In genomic region chr10:75633568-75633967, GRCh38 we compare ENCODE assay signal across 29 cellular contexts.
"Had no signal": no experiment of that assay in that cellular context is flagged by ENCODE, and none has a peak within 500 bp of the region (broad histone marks: within the 10 kb centered on the region; RNA-seq: fewer than 3 reads in every experiment).

No MANE protein-coding gene starts in this region.

- H3K27ac ChIP-seq: adrenal gland, breast epithelium, cardiac muscle cell, colonic mucosa, epithelial cell of prostate, foreskin keratinocyte, gastrocnemius medialis, heart right ventricle, VCaP had no signal

- ATAC-seq: activated T-cell treated with anti-CD3 and anti-CD28 coated beads, Interleukin-2, amount 50 U/mL, for 72 hours; foreskin keratinocyte; gastrocnemius medialis; WTC11 had no signal

- H3K27me3 ChIP-seq: adrenal gland, ascending aorta, breast epithelium, colonic mucosa, heart right ventricle had no signal

- H3K9me3 Mint-ChIP-seq: activated CD4-positive, alpha-beta memory T cell treated with anti-CD3 and anti-CD28 coated beads, Interleukin-2, amount 10 ng/mL, durations not matched to agents 7 days and 5 days; activated CD4-positive, alpha-beta T cell treated with anti-CD3 and anti-CD28 coated beads, Interleukin-2, amount 10 ng/mL, durations not matched to agents 7 days and 5 days; activated naive CD4-positive, alpha-beta T cell treated with anti-CD3 and anti-CD28 coated beads, Interleukin-2, amount 10 ng/mL, durations not matched to agents 7 days and 5 days; activated T-cell treated with anti-CD3 and anti-CD28 coated beads, Interleukin-2, amount 50 U/mL, for 24 hours; activated T-cell treated with anti-CD3 and anti-CD28 coated beads, Interleukin-2, amount 50 U/mL, for 72 hours; brain; WTC11 had no signal

- H3K9me3 ChIP-seq: adrenal gland, ascending aorta, breast epithelium, colonic mucosa, gastrocnemius medialis, heart right ventricle had no signal

- H3K4me3 ChIP-seq: adrenal gland, ascending aorta, breast epithelium, cardiac muscle cell, colonic mucosa, gastrocnemius medialis, heart right ventricle had no signal

- H3K36me3 ChIP-seq: adrenal gland, ascending aorta, breast epithelium, cardiac muscle cell, colonic mucosa, gastrocnemius medialis, heart right ventricle had no signal

- H3K27me3 Mint-ChIP-seq: activated CD4-positive, alpha-beta memory T cell treated with anti-CD3 and anti-CD28 coated beads, Interleukin-2, amount 10 ng/mL, durations not matched to agents 7 days and 5 days; activated T-cell treated with anti-CD3 and anti-CD28 coated beads, Interleukin-2, amount 50 U/mL, for 24 hours had no signal

- H3K4me3 Mint-ChIP-seq: activated CD4-positive, alpha-beta memory T cell treated with anti-CD3 and anti-CD28 coated beads, Interleukin-2, amount 10 ng/mL, durations not matched to agents 7 days and 5 days; activated CD4-positive, alpha-beta T cell treated with anti-CD3 and anti-CD28 coated beads, Interleukin-2, amount 10 ng/mL, durations not matched to agents 7 days and 5 days; activated naive CD4-positive, alpha-beta T cell treated with anti-CD3 and anti-CD28 coated beads, Interleukin-2, amount 10 ng/mL, durations not matched to agents 7 days and 5 days; activated naive CD8-positive, alpha-beta T cell; activated T-cell treated with anti-CD3 and anti-CD28 coated beads, Interleukin-2, amount 50 U/mL, for 24 hours; activated T-cell treated with anti-CD3 and anti-CD28 coated beads, Interleukin-2, amount 50 U/mL, for 72 hours; brain; WTC11 had no signal

- DNase-seq: activated CD4-positive, alpha-beta memory T cell treated with anti-CD3 and anti-CD28 coated beads, Interleukin-2, amount 10 ng/mL, durations not matched to agents 7 days and 5 days; activated CD4-positive, alpha-beta T cell treated with anti-CD3 and anti-CD28 coated beads for 1 hour; activated CD4-positive, alpha-beta T cell treated with anti-CD3 and anti-CD28 coated beads for 4 hours; activated CD4-positive, alpha-beta T cell treated with anti-CD3 and anti-CD28 coated beads, Interleukin-2, amount 10 ng/mL, durations not matched to agents 7 days and 5 days; activated CD4-positive, alpha-beta T cell treated with anti-CD3 and anti-CD28 coated beads, Interleukin-2, amount 50 U/mL, for 4 hours; activated CD8-positive, alpha-beta memory T cell treated with anti-CD3 and anti-CD28 coated beads, Interleukin-2, amount 50 U/mL, for 48 hours; activated gamma-delta T cell; activated naive CD4-positive, alpha-beta T cell; activated naive CD4-positive, alpha-beta T cell treated with anti-CD3 and anti-CD28 coated beads, Interleukin-2, amount 10 ng/mL, durations not matched to agents 7 days and 5 days; activated T-cell treated with anti-CD3 and anti-CD28 coated beads for 4 hours; activated T-cell treated with anti-CD3 and anti-CD28 coated beads, Interleukin-2, amount 50 U/mL, for 24 hours; activated T-cell treated with anti-CD3 and anti-CD28 coated beads, Interleukin-2, amount 50 U/mL, for 72 hours; adrenal gland; central memory CD4-positive, alpha-beta T cell; cerebellar nuclear complex; colonic mucosa; effector CD8-positive, alpha-beta T cell; foreskin keratinocyte; gastrocnemius medialis; heart right ventricle; T-helper 2 cell had no signal

- H3K4me1 ChIP-seq: ascending aorta, breast epithelium, colonic mucosa, foreskin keratinocyte, heart right ventricle had no signal

- H3K4me1 Mint-ChIP-seq: activated CD4-positive, alpha-beta memory T cell treated with anti-CD3 and anti-CD28 coated beads, Interleukin-2, amount 10 ng/mL, durations not matched to agents 7 days and 5 days; activated CD4-positive, alpha-beta T cell treated with anti-CD3 and anti-CD28 coated beads, Interleukin-2, amount 10 ng/mL, durations not matched to agents 7 days and 5 days; activated naive CD4-positive, alpha-beta T cell treated with anti-CD3 and anti-CD28 coated beads, Interleukin-2, amount 10 ng/mL, durations not matched to agents 7 days and 5 days had no signal

- H3K27ac Mint-ChIP-seq: activated CD4-positive, alpha-beta memory T cell treated with anti-CD3 and anti-CD28 coated beads, Interleukin-2, amount 10 ng/mL, durations not matched to agents 7 days and 5 days; activated CD4-positive, alpha-beta T cell treated with anti-CD3 and anti-CD28 coated beads, Interleukin-2, amount 10 ng/mL, durations not matched to agents 7 days and 5 days; activated naive CD4-positive, alpha-beta T cell treated with anti-CD3 and anti-CD28 coated beads, Interleukin-2, amount 10 ng/mL, durations not matched to agents 7 days and 5 days; activated naive CD8-positive, alpha-beta T cell; activated T-cell treated with anti-CD3 and anti-CD28 coated beads, Interleukin-2, amount 50 U/mL, for 24 hours; activated T-cell treated with anti-CD3 and anti-CD28 coated beads, Interleukin-2, amount 50 U/mL, for 72 hours; WTC11 had no signal
